Comparison of ENCODE assay signal across 1 cellular context in the genomic region with DNA sequence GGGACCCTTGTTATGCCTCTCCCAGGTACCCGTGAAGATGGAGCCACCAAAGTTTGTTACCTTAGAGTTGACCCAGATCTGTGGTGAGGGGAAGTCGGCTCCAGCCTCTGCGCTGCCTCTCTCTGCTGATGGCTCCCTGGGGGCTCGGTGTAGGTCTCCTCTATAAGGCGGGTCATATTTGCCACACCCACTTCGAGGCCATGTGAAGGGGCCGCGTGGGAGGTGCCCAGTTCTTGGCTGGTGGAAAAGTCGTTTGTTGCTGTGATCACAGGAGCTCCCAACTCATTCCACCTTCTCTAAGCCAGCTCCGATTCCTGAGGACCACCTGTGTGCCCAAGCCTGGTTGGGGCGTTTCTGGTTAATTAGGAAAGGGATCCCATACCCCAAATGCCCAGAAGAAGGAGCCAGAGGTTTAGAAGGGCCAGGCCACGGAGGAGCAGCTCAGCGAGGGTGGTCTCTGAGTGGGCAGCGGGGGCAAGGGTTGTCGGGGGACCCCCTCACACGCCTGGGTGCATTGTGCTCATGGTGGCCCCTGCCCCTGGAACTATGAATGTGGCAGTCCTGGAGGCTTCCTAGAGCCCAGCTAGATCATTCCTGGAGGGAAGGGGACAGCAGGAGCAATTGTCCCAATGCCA.
TF ChIP-seq lines count a peak whose summit lies in the region.

No MANE protein-coding gene starts in this region.

TF ChIP-seq in H1, 55 proteins besides CTCF, POLR2A, EP300 and RAD21 (continued from another document):
- TF ChIP-seq SIX5 (IDR thresholded peaks at IDR 0.05; ENCODE audit: low read depth, low read length) (no peak), POLR2AphosphoS5 (IDR thresholded peaks at IDR 0.05; ENCODE audit: low read depth, low read length) (no peak), EZH2 (IDR thresholded peaks at IDR 0.05; ENCODE audit: low read depth, low read length, severe bottlenecking) (no peak), RFX5 (IDR thresholded peaks at IDR 0.05; ENCODE audit: borderline replicate concordance, low read depth, low read length) (no peak), TAF1 (IDR thresholded peaks at IDR 0.05; ENCODE audit: low read depth, low read length) (no peak), MAFK (IDR thresholded peaks at IDR 0.05; ENCODE audit: low read depth, low read length) (no peak)
- TF ChIP-seq, protein P1, sequence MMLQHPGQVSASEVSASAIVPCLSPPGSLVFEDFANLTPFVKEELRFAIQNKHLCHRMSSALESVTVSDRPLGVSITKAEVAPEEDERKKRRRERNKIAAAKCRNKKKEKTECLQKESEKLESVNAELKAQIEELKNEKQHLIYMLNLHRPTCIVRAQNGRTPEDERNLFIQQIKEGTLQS (IDR thresholded peaks at IDR 0.05; ENCODE audit: insufficient read depth, low read depth, low read length), result no peak
